8 cellular contexts compared by ENCODE assay signal in genomic region chr7:5898480-5899224, GRCh38. TPM values are rescaled to one million over a fixed set of nuclear protein-coding genes. Genes with fewer than 3 reads are reported as not detected.
DNase-seq lines count a peak whose midpoint lies in the region; ATAC-seq and TF ChIP-seq lines count a peak whose summit lies in the region.
"Not testable (repeated sequence)": the region's sequence is repeated elsewhere in the genome, so short reads cannot be mapped to it uniquely, and the experiment has no call there.

CCZ1 (plus strand) TSS chr7:5898733; CDS start chr7:5898800, 67 bp downstream.

- not testable (repeated sequence) for BruUV-seq in Calu3 (replicated peaks; lab: Mats Ljungman, UMichigan); PC-9 (replicated peaks; lab: Mats Ljungman, UMichigan)

- H3K9me2 ChIP-seq in PC-9 (ENCODE audit: insufficient read depth), result not testable (repeated sequence)

- H3K27ac ChIP-seq in HL-60 (replicated peaks), result peak within 1 kb of the TSS; percentile 52
- H3K27ac ChIP-seq in PC-9, result 0 out of 2 replicates have a peak within 1 kb of the TSS, but pooled peaks have one; percentile 23

- CTCF ChIA-PET in Calu3 (lab: Charles Lee); PC-9 (lab: Charles Lee): not testable (repeated sequence)

- not testable (repeated sequence) for TF ChIP-seq CTCF in Calu3 (IDR thresholded peaks at IDR 0.05; ENCODE audit: unreplicated experiment); HL-60 (IDR thresholded peaks at IDR 0.05; ENCODE audit: insufficient read depth, low read length); PC-9 (conservative IDR thresholded peaks at IDR 0.05); epithelial cell of proximal tubule (conservative IDR thresholded peaks at IDR 0.05; ENCODE audit: low read depth, low read length); mucosa of descending colon (IDR thresholded peaks at IDR 0.05)

- H2AFZ ChIP-seq in PC-9, result not testable (repeated sequence)

- peak within 1 kb of the TSS; percentile 75 for H3K4me3 Mint-ChIP-seq in Calu3 (ENCODE audit: low read depth, unreplicated experiment)

- not testable (repeated sequence) for H3K36me3 ChIP-seq in PC-9 (ENCODE audit: low read depth); mucosa of descending colon (ENCODE audit: low read depth)

- H3K79me2 ChIP-seq in PC-9 (ENCODE audit: low read depth), result not testable (repeated sequence)

- not testable (repeated sequence) for H3K9me3 ChIP-seq in PC-9 (ENCODE audit: insufficient read depth, low read depth); mucosa of descending colon

- not testable (repeated sequence) for H3K4me1 Mint-ChIP-seq in Calu3 (ENCODE audit: low read depth, unreplicated experiment)

- peak within 1 kb of the TSS; percentile 82 for H3K4me2 ChIP-seq in PC-9

- DNase-seq in Calu3, result peak; percentile 71
- DNase-seq in HL-60 (ENCODE audit: low read depth in 1 of 2, low spot score in 1 of 2), result peak; percentile 55 to 86
- peak; percentile 49 to 67 for DNase-seq in PC-9
- peak; percentile 74 for DNase-seq in activated T-cell treated with anti-CD3 and anti-CD28 coated beads for 4 hours
- not testable (repeated sequence) for DNase-seq in epithelial cell of proximal tubule (ENCODE audit: low read depth)
- peak; percentile 75 to 91 (median 84) for DNase-seq in mucosa of descending colon
- peak; percentile 58 to 68 for DNase-seq in stimulated activated CD8-positive, alpha-beta memory T cell treated with anti-CD3 and anti-CD28 coated beads, Interleukin-2, amount 100 ng/mL, for 1 hour (ENCODE audit: low read depth in 2 of 2)

- POLR2A ChIA-PET in PC-9 (lab: Charles Lee; ENCODE audit: unreplicated experiment), result not testable (repeated sequence)

- not testable (repeated sequence) for H3K9me3 Mint-ChIP-seq in Calu3 (ENCODE audit: low read depth, unreplicated experiment)

- not testable (repeated sequence) for H3K27ac Mint-ChIP-seq in Calu3 (ENCODE audit: unreplicated experiment)

- H3F3A ChIP-seq in PC-9 (ENCODE audit: insufficient read depth, low read depth), result not testable (repeated sequence)

- H3K4me3 ChIP-seq in HL-60 (replicated peaks; ENCODE audit: insufficient read depth, low read length), result peak within 1 kb of the TSS; percentile 30
- H3K4me3 ChIP-seq in PC-9, result peak within 1 kb of the TSS; percentile 61
- peak within 1 kb of the TSS; percentile 50 for H3K4me3 ChIP-seq in epithelial cell of proximal tubule (ENCODE audit: low read depth, low read length)
- peak within 1 kb of the TSS; percentile 11 for H3K4me3 ChIP-seq in mucosa of descending colon

- not testable (repeated sequence) for H3K4me1 ChIP-seq in PC-9 (replicated peaks; ENCODE audit: insufficient read depth); mucosa of descending colon (ENCODE audit: low read depth)

- not testable (repeated sequence) for H3K27me3 ChIP-seq in HL-60 (ENCODE audit: insufficient read depth, poor library complexity, severe bottlenecking); PC-9 (ENCODE audit: insufficient read depth, low read depth)

- intact Hi-C loops in Calu3 (cut with micrococcal nuclease; ENCODE audit: unreplicated experiment); PC-9 (cut with micrococcal nuclease; ENCODE audit: unreplicated experiment); mucosa of descending colon (cut with DNase I, micrococcal nuclease): not testable (repeated sequence)

- peaks cover 33% of the 10 kb centered on the region for H3K36me3 Mint-ChIP-seq in Calu3 (ENCODE audit: insufficient read depth, unreplicated experiment)

- ATAC-seq in GM21360 (IDR thresholded peaks at IDR 0.05; ENCODE audit: unreplicated experiment) (peak; percentile 80), mucosa of descending colon (peak; percentile 99)

- H3K27me3 Mint-ChIP-seq in Calu3 (ENCODE audit: unreplicated experiment), result not testable (repeated sequence)

- H4K20me1 ChIP-seq in PC-9 (ENCODE audit: insufficient read depth), result not testable (repeated sequence)

RNA-seq across cellular contexts. Expression of gene CCZ1, which starts in this region (rescaled TPM):
- total RNA-seq in Calu3 (2022) (138 and 144 TPM in 2 replicates), PC-9 (2021) (54.3 and 81.7 TPM in 2 replicates), epithelial cell of proximal tubule (29.2 and 57.6 TPM in 2 replicates), mucosa of descending colon (10 to 100 TPM; 49.3 to 72.8 (median 51.3) TPM)

Comparison
In these comparisons a context has a peak if more than half of its experiments do, and no peak if none do; other contexts are left out.
1. H3K4me3 ChIP-seq: peak in every context shown above with its lines; median percentile 61 in PC-9; 50 in epithelial cell of proximal tubule; 30 in HL-60; 11 in mucosa of descending colon.